Comparison of ENCODE assay signal across 1 cellular context in genomic region chr3:46991406-46992165, GRCh38.
TF ChIP-seq lines count a peak whose summit lies in the region.

No MANE protein-coding gene starts in this region.

TF ChIP-seq in HepG2, 621 proteins besides CTCF, POLR2A, EP300 and RAD21:
- TF ChIP-seq SALL1 (CRISPR knock-in tag; IDR thresholded peaks at IDR 0.05) = no peak
- TF ChIP-seq AGO2 (optimal IDR thresholded peaks at IDR 0.05; ENCODE audit: low read depth, low read length) = peak; percentile 60
